31 cellular contexts compared by ENCODE assay signal in genomic region chr9:2876726-2877125, GRCh38.
"Had no signal": no experiment of that assay in that cellular context is flagged by ENCODE, and none has a peak within 500 bp of the region (broad histone marks: within the 10 kb centered on the region; RNA-seq: fewer than 3 reads in every experiment).

No MANE protein-coding gene starts in this region.

- H2AFZ ChIP-seq: PC-9 had no signal

- DNase-seq: activated CD4-positive, alpha-beta T cell treated with anti-CD3 and anti-CD28 coated beads, Interleukin-2, amount 10 ng/mL, durations not matched to agents 24 days and 14 days; activated CD4-positive, alpha-beta T cell treated with anti-CD3 and anti-CD28 coated beads, Interleukin-2, amount 50 U/mL, for 4 hours; activated CD8-positive, alpha-beta T cell treated with anti-CD3 and anti-CD28 coated beads for 36 hours; activated effector memory CD4-positive, alpha-beta T cell treated with anti-CD3 and anti-CD28 coated beads, Interleukin-2, amount 50 U/mL, for 16 hours; activated naive CD4-positive, alpha-beta T cell treated with Interleukin-2 at 50 U/mL for 16 hours; activated naive CD8-positive, alpha-beta T cell treated with anti-CD3 and anti-CD28 coated beads, Interleukin-2, amount 10 ng/mL, durations not matched to agents 7 days and 5 days; activated T-cell treated with anti-CD3 and anti-CD28 coated beads, Interleukin-2, amount 50 U/mL, for 1 hour; activated T-cell treated with anti-CD3 and anti-CD28 coated beads, Interleukin-2, amount 50 U/mL, for 72 hours; body of pancreas; colonic mucosa; MM.1S; NCI-H1092 treated with DMSO at 0.1 percent for 48 hours; NCI-H1417; NCI-H146; NCI-H187; NCI-H2029 treated with DMSO at 0.1 percent for 48 hours; NCI-H2107; NCI-H2171; NCI-H524 treated with DMSO at 0.1 percent for 48 hours; PC-9; SIG-M5; T-cell; T-helper 17 cell; WERI-Rb-1 had no signal

- H3K36me3 Mint-ChIP-seq: activated naive CD4-positive, alpha-beta T cell treated with anti-CD3 and anti-CD28 coated beads, Interleukin-2, amount 50 U/mL, for 24 hours; activated naive CD8-positive, alpha-beta T cell treated with anti-CD3 and anti-CD28 coated beads, Interleukin-2, amount 10 ng/mL, durations not matched to agents 7 days and 5 days; T-cell had no signal

- H3K4me2 ChIP-seq: KMS-11, PC-9 had no signal

- H3K4me3 ChIP-seq: body of pancreas, breast epithelium, colonic mucosa, PC-9 had no signal

- H3K27ac Mint-ChIP-seq: activated CD4-positive, alpha-beta T cell treated with anti-CD3 and anti-CD28 coated beads, Interleukin-2, amount 10 ng/mL, durations not matched to agents 24 days and 14 days; activated CD8-positive, alpha-beta T cell treated with anti-CD3 and anti-CD28 coated beads for 36 hours; activated naive CD4-positive, alpha-beta T cell treated with anti-CD3 and anti-CD28 coated beads, Interleukin-2, amount 50 U/mL, for 24 hours; activated naive CD8-positive, alpha-beta T cell treated with anti-CD3 and anti-CD28 coated beads, Interleukin-2, amount 10 ng/mL, durations not matched to agents 7 days and 5 days; activated T-cell treated with anti-CD3 and anti-CD28 coated beads, Interleukin-2, amount 50 U/mL, for 72 hours; activated T-helper 17 cell treated with anti-CD3 and anti-CD28 coated beads, Interleukin-2, amount 50 U/mL, for 72 hours; T-cell; T-helper 17 cell had no signal

- H3K27ac ChIP-seq: body of pancreas, breast epithelium, colonic mucosa, KMS-11, PC-9, RWPE1, WERI-Rb-1 had no signal

- ATAC-seq: activated CD8-positive, alpha-beta T cell treated with anti-CD3 and anti-CD28 coated beads for 36 hours; activated T-cell treated with anti-CD3 and anti-CD28 coated beads, Interleukin-2, amount 50 U/mL, for 72 hours; activated T-helper 17 cell treated with anti-CD3 and anti-CD28 coated beads, Interleukin-2, amount 50 U/mL, for 72 hours; body of pancreas; Right ventricle myocardium inferior; SK-N-SH treated with all-trans-retinoic acid at 6 μM for 48 hours; T-cell; T-helper 17 cell had no signal

- H3K36me3 ChIP-seq: breast epithelium, colonic mucosa, WERI-Rb-1 had no signal

- H3K9me3 ChIP-seq: body of pancreas, breast epithelium, colonic mucosa had no signal

- H3K4me3 Mint-ChIP-seq: activated CD4-positive, alpha-beta T cell treated with anti-CD3 and anti-CD28 coated beads, Interleukin-2, amount 10 ng/mL, durations not matched to agents 24 days and 14 days; activated CD8-positive, alpha-beta T cell treated with anti-CD3 and anti-CD28 coated beads for 36 hours; activated naive CD4-positive, alpha-beta T cell treated with anti-CD3 and anti-CD28 coated beads, Interleukin-2, amount 50 U/mL, for 24 hours; activated naive CD8-positive, alpha-beta T cell treated with anti-CD3 and anti-CD28 coated beads, Interleukin-2, amount 10 ng/mL, durations not matched to agents 7 days and 5 days; activated T-cell treated with anti-CD3 and anti-CD28 coated beads, Interleukin-2, amount 50 U/mL, for 72 hours; activated T-helper 17 cell treated with anti-CD3 and anti-CD28 coated beads, Interleukin-2, amount 50 U/mL, for 72 hours; T-cell; T-helper 17 cell had no signal

- H3K9me3 Mint-ChIP-seq: activated CD4-positive, alpha-beta T cell treated with anti-CD3 and anti-CD28 coated beads, Interleukin-2, amount 10 ng/mL, durations not matched to agents 24 days and 14 days; activated CD8-positive, alpha-beta T cell treated with anti-CD3 and anti-CD28 coated beads for 36 hours; activated naive CD4-positive, alpha-beta T cell treated with anti-CD3 and anti-CD28 coated beads, Interleukin-2, amount 50 U/mL, for 24 hours; activated naive CD8-positive, alpha-beta T cell treated with anti-CD3 and anti-CD28 coated beads, Interleukin-2, amount 10 ng/mL, durations not matched to agents 7 days and 5 days; activated T-cell treated with anti-CD3 and anti-CD28 coated beads, Interleukin-2, amount 50 U/mL, for 72 hours; activated T-helper 17 cell treated with anti-CD3 and anti-CD28 coated beads, Interleukin-2, amount 50 U/mL, for 72 hours; T-cell had no signal

- H3K4me1 ChIP-seq: body of pancreas, breast epithelium, colonic mucosa had no signal

- H3K27me3 Mint-ChIP-seq: activated naive CD4-positive, alpha-beta T cell treated with anti-CD3 and anti-CD28 coated beads, Interleukin-2, amount 50 U/mL, for 24 hours had no signal

- H3K27me3 ChIP-seq: body of pancreas, colonic mucosa had no signal

- H3K4me1 Mint-ChIP-seq: activated CD4-positive, alpha-beta T cell treated with anti-CD3 and anti-CD28 coated beads, Interleukin-2, amount 10 ng/mL, durations not matched to agents 24 days and 14 days; activated naive CD8-positive, alpha-beta T cell treated with anti-CD3 and anti-CD28 coated beads, Interleukin-2, amount 10 ng/mL, durations not matched to agents 7 days and 5 days; activated T-helper 17 cell treated with anti-CD3 and anti-CD28 coated beads, Interleukin-2, amount 50 U/mL, for 72 hours had no signal
